In the genomic region with DNA sequence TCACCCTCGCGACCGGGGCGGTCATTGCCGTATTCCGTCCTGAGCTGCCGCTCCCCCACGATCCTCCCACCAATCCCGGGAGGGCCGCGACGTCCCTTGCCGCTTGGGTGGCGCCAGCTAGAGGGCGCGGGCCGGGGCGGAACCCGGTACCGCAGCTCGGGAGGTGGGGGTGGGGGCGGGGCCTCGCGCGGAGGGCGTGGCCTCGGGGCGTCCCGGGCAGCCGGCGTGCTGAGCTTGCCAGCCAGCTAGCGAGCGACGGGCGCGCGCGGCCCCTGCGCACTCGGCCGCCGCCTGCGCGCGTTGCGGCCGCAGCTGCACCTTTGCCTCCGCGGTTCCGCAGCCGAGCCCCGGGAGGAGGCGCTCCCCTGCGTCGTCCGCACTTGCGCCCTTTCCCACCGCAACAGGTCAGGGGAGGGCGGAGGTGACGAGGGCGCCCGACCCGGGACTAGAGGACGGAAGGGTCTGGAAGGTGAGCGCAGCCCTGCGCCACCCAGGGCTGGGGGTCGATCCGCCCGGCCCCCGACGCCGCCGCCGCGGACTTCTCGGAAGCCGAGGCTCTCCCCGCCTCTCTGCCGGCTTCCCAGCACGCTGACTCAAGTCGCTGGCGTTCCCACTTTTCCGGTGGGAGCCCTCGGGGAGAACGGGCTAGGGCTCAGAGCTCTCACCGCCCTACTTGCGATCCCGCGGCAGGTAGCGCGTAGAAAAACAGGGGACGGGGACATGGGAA, we compare ENCODE assay signal across 8 cellular contexts. TPM values are rescaled to one million over a fixed set of nuclear protein-coding genes. Genes with fewer than 3 reads are reported as not detected.
DNase-seq lines count a peak whose midpoint lies in the region; ATAC-seq lines count a peak whose summit lies in the region.

A gene with protein sequence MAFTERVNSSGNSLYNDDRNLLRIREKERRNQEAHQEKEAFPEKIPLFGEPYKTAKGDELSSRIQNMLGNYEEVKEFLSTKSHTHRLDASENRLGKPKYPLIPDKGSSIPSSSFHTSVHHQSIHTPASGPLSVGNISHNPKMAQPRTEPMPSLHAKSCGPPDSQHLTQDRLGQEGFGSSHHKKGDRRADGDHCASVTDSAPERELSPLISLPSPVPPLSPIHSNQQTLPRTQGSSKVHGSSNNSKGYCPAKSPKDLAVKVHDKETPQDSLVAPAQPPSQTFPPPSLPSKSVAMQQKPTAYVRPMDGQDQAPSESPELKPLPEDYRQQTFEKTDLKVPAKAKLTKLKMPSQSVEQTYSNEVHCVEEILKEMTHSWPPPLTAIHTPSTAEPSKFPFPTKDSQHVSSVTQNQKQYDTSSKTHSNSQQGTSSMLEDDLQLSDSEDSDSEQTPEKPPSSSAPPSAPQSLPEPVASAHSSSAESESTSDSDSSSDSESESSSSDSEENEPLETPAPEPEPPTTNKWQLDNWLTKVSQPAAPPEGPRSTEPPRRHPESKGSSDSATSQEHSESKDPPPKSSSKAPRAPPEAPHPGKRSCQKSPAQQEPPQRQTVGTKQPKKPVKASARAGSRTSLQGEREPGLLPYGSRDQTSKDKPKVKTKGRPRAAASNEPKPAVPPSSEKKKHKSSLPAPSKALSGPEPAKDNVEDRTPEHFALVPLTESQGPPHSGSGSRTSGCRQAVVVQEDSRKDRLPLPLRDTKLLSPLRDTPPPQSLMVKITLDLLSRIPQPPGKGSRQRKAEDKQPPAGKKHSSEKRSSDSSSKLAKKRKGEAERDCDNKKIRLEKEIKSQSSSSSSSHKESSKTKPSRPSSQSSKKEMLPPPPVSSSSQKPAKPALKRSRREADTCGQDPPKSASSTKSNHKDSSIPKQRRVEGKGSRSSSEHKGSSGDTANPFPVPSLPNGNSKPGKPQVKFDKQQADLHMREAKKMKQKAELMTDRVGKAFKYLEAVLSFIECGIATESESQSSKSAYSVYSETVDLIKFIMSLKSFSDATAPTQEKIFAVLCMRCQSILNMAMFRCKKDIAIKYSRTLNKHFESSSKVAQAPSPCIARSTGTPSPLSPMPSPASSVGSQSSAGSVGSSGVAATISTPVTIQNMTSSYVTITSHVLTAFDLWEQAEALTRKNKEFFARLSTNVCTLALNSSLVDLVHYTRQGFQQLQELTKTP (plus strand): TSS at position 240 of the 727 bp plus-strand sequence. CDS start 13,523 bp downstream, outside the sequence.

- DNase-seq in AG20443 (ENCODE audit: low spot score), result peak; percentile 98
- peak; percentile 72 for DNase-seq in NCI-H446 treated with DMSO at 0.1 percent for 48 hours (lab: John Stamatoyannopoulos, UW)
- peak; percentile 83 for DNase-seq in activated CD4-positive, CD25-positive, alpha-beta regulatory T cell treated with anti-CD3 and anti-CD28 coated beads, Interleukin-2, amount 50 U/mL, for 72 hours
- peak; percentile 82 for DNase-seq in cerebellum (ENCODE audit: low spot score)
- DNase-seq in kidney glomerular epithelial cell (lab: John Stamatoyannopoulos, UW), result peak; percentile 80
- peak; percentile 62 to 79 (median 72) for DNase-seq in stimulated activated CD4-positive, alpha-beta T cell treated with anti-CD3 and anti-CD28 coated beads, Interleukin-1b, Interleukin-23, amount 100 ng/mL, for 24 hours (ENCODE audit: low read depth in 4 of 4, low spot score in 1 of 4)

- ATAC-seq in GM19043 (IDR thresholded peaks at IDR 0.05; ENCODE audit: low read depth, unreplicated experiment) (peak; percentile 39), HG03354 (IDR thresholded peaks at IDR 0.05; ENCODE audit: poor library complexity, severe bottlenecking, unreplicated experiment) (peak; percentile 46)

RNA-seq across cellular contexts. Expression of the gene that starts here (rescaled TPM):
- 15.5 TPM for total RNA-seq in cerebellum

Comparison
In these comparisons a context has a peak if more than half of its experiments do, and no peak if none do; other contexts are left out.
1. Peak in every context shown above with its lines: DNase-seq and ATAC-seq.